Comparison of ENCODE assay signal across 8 cellular contexts in the genomic region with DNA sequence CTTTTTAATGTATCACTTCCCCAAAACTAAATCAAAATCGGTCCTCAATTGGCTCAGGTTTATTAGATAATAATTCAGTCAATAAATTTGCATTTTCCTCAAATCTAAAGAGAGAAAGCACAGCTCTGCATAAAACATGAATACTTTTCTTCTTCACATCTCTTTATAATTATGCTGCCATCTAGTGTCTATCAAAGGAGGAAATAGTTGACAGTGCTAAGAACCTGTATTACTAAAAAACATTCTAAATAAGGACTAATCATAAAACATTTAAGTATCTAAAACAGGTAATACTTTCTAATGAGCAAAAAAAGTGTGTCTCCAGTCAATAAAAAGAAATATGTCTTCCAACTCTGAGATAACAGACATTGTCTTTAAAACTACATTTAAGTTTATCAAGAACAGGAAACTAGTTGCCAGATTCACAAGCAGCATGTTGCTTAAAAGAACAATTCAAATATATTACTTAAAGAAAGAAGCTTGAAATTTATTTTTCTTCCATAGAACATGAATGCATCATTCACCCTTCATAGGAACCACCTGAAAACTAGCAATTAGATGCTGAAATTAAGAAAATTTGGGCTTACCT. TPM values are rescaled to one million over a fixed set of nuclear protein-coding genes. Genes with fewer than 3 reads are reported as not detected.
DNase-seq lines count a peak whose midpoint lies in the region; ATAC-seq and TF ChIP-seq lines count a peak whose summit lies in the region.

No MANE protein-coding gene starts in this region.

- in situ Hi-C loops in astrocyte of the spinal cord (cut with HindIII; ENCODE audit: low sequenced_read_pairs) = no loop called here

- H3K4me3 Mint-ChIP-seq in activated naive CD4-positive, alpha-beta T cell treated with anti-CD3 and anti-CD28 coated beads, Interleukin-2, amount 10 ng/mL, durations not matched to agents 7 days and 5 days = no peak overlapping the region

- no peaks in the 10 kb centered on the region for H3K9me3 ChIP-seq in left lung

- no peak overlapping the region for H3K27ac ChIP-seq in left lung

- H3K27ac Mint-ChIP-seq in activated naive CD4-positive, alpha-beta T cell treated with anti-CD3 and anti-CD28 coated beads, Interleukin-2, amount 10 ng/mL, durations not matched to agents 7 days and 5 days = no peak overlapping the region

- TF ChIP-seq CTCF in astrocyte of the spinal cord (IDR thresholded peaks at IDR 0.05; ENCODE audit: low read depth, low read length) = peak; percentile 21
- TF ChIP-seq CTCF in left lung (IDR thresholded peaks at IDR 0.05) = peak; percentile 49

- DNase-seq in GF-D8 (lab: John Stamatoyannopoulos, UW) (peak; percentile 7), MV-4-11 (lab: John Stamatoyannopoulos, UW) (peak; percentile 27), astrocyte of the spinal cord (ENCODE audit: low read depth, low spot score) (peak; percentile 68), left lung (no peak)
- DNase-seq in activated naive CD4-positive, alpha-beta T cell treated with anti-CD3 and anti-CD28 coated beads, Interleukin-2, amount 10 ng/mL, durations not matched to agents 7 days and 5 days = no peak
- DNase-seq in activated CD4-positive, alpha-beta T cell treated with anti-CD3 and anti-CD28 coated beads, Interleukin-2, amount 50 U/mL, for 1 hour = no peak

- no peaks in the 10 kb centered on the region for H3K27me3 ChIP-seq in left lung

- no peaks in the 10 kb centered on the region for H3K4me1 ChIP-seq in left lung

- H3K4me1 Mint-ChIP-seq in activated naive CD4-positive, alpha-beta T cell treated with anti-CD3 and anti-CD28 coated beads, Interleukin-2, amount 10 ng/mL, durations not matched to agents 7 days and 5 days = no peaks in the 10 kb centered on the region

- ATAC-seq in left lung = peak; percentile 81
- ATAC-seq in GM19324 (IDR thresholded peaks at IDR 0.05; ENCODE audit: low FRiP score, unreplicated experiment) = no peak
- ATAC-seq in GM18519 (IDR thresholded peaks at IDR 0.05; ENCODE audit: low FRiP score, unreplicated experiment) = no peak

- intact Hi-C loops in left lung (cut with DNase I) = loop anchor here in 1 of 2 donors (10.0 kb wide), 1 partner anchor 54 kb away; a partner anchor contains a TSS

- CTCF ChIA-PET in activated naive CD4-positive, alpha-beta T cell treated with anti-CD3 and anti-CD28 coated beads, Interleukin-2, amount 10 ng/mL, durations not matched to agents 7 days and 5 days (lab: Charles Lee) = interaction anchor here (0.8 to 4.2 kb wide), 11 partner anchors 9 to 154 kb away, joined by 3 to 21 read pairs (median 4); no protein-coding TSS in a partner anchor

- no peaks in the 10 kb centered on the region for H3K27me3 Mint-ChIP-seq in activated naive CD4-positive, alpha-beta T cell treated with anti-CD3 and anti-CD28 coated beads, Interleukin-2, amount 10 ng/mL, durations not matched to agents 7 days and 5 days

- H3K36me3 Mint-ChIP-seq in activated naive CD4-positive, alpha-beta T cell treated with anti-CD3 and anti-CD28 coated beads, Interleukin-2, amount 10 ng/mL, durations not matched to agents 7 days and 5 days = no peaks in the 10 kb centered on the region

- no peaks in the 10 kb centered on the region for H3K9me3 Mint-ChIP-seq in activated naive CD4-positive, alpha-beta T cell treated with anti-CD3 and anti-CD28 coated beads, Interleukin-2, amount 10 ng/mL, durations not matched to agents 7 days and 5 days

- no peak overlapping the region for H3K4me3 ChIP-seq in astrocyte of the spinal cord (ENCODE audit: low read depth, low read length)
- H3K4me3 ChIP-seq in left lung = no peak overlapping the region

- H3K36me3 ChIP-seq in left lung = no peaks in the 10 kb centered on the region

RNA-seq across cellular contexts. Expression of a gene that starts 56.5 kb away (rescaled TPM):
- total RNA-seq in left lung = 100 to 1,000 TPM; 290 to 337 TPM

Comparison
In these comparisons a context has a peak if more than half of its experiments do, and no peak if none do; other contexts are left out.
1. DNase-seq: peak in GF-D8 (single experiment), MV-4-11 (single experiment) and astrocyte of the spinal cord (single experiment); none in left lung (0 of 2), activated naive CD4-positive, alpha-beta T cell treated with anti-CD3 and anti-CD28 coated beads, Interleukin-2, amount 10 ng/mL, durations not matched to agents 7 days and 5 days (single experiment) and activated CD4-positive, alpha-beta T cell treated with anti-CD3 and anti-CD28 coated beads, Interleukin-2, amount 50 U/mL, for 1 hour (single experiment).